In the genomic region with DNA sequence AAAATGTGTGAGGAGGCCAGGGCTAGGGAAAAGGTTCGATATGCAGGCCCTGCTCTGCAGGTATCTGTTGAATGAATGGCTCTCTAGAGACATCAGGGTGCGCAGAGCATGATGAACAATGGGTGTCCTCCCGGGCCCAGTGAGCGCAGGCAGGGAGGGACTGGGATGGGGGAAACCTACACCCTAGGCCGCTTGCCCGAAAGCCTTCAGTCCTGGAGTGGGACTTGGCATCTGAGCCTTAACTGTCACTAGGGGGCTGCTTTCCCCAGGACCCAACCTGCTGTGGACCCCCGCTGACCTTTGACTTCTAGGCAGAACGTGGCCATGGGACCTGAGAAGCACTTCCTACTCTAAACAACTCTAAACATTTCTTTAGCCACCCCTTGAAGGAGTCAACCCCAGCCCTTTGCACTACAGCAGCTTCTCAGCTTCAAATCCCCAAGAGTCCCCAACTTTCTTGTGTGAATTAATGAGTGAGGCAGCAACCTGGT, we compare ENCODE assay signal across 8 cellular contexts.
DNase-seq lines count a peak whose midpoint lies in the region; ATAC-seq and TF ChIP-seq lines count a peak whose summit lies in the region.

No MANE protein-coding gene starts in this region.

- ATAC-seq in GM18858 (IDR thresholded peaks at IDR 0.05; ENCODE audit: unreplicated experiment) = no peak

- H3K36me3 ChIP-seq in muscle layer of duodenum (ENCODE audit: control insufficient read depth in 1 of 2, insufficient read depth in 2 of 2, low read length in 2 of 2) = peaks cover 3 to 20% of the 10 kb centered on the region in 2 donors

- H3K27ac ChIP-seq in 22Rv1 = peak overlapping the region; percentile 97
- H3K27ac ChIP-seq in cingulate gyrus (ENCODE audit: low read depth, low read length) = peak overlapping the region; percentile 84
- peak overlapping the region; percentile 96 for H3K27ac ChIP-seq in muscle layer of duodenum (ENCODE audit: low read length)

- peaks cover 16 to 24% of the 10 kb centered on the region in 2 donors for H3K4me1 ChIP-seq in muscle layer of duodenum (ENCODE audit: control insufficient read depth in 1 of 2, insufficient read depth in 2 of 2, low read length in 2 of 2)

- H3K4me3 ChIP-seq in LNCaP clone FGC (ENCODE audit: low read depth, low read length) (peak overlapping the region; percentile 56), muscle layer of duodenum (ENCODE audit: low read depth in 1 of 2, low read length in 2 of 2) (peak overlapping the region; percentile 69 to 72)

- TF ChIP-seq CTCF in 22Rv1 (IDR thresholded peaks at IDR 0.05) (no peak), LNCaP clone FGC (IDR thresholded peaks at IDR 0.05; ENCODE audit: control insufficient read depth, extremely low read depth, insufficient read depth) (no peak)

- DNase-seq in LNCaP clone FGC (ENCODE audit: low read depth) = no peak
- no peak for DNase-seq in NCI-H510A treated with DMSO at 0.1 percent for 48 hours (lab: John Stamatoyannopoulos, UW)
- no peak for DNase-seq in islet precursor cell
- no peak for DNase-seq in pons (ENCODE audit: low spot score)

- no peaks in the 10 kb centered on the region for H3K27me3 ChIP-seq in muscle layer of duodenum (ENCODE audit: low read depth, low read length)

- no peaks in the 10 kb centered on the region for H3K9me3 ChIP-seq in muscle layer of duodenum (ENCODE audit: control insufficient read depth in 1 of 2, low read length in 2 of 2)
